In genomic region chr4:42654606-42655005, GRCh38 we compare ENCODE assay signal across 8 cellular contexts. TPM values are rescaled to one million over a fixed set of nuclear protein-coding genes. Genes with fewer than 3 reads are reported as not detected.
DNase-seq lines count a peak whose midpoint lies in the region; ATAC-seq and TF ChIP-seq lines count a peak whose summit lies in the region.

No MANE protein-coding gene starts in this region.

- H3K4me1 ChIP-seq in neural progenitor cell, result peaks cover 33% of the 10 kb centered on the region

- H3K4me2 ChIP-seq in neural progenitor cell, result peak overlapping the region; percentile 95

- peak; percentile 19 for ATAC-seq in GM21528 (IDR thresholded peaks at IDR 0.05; ENCODE audit: low FRiP score, unreplicated experiment)

- no peak overlapping the region for H3K9ac ChIP-seq in neural progenitor cell

- no peak overlapping the region for H3K4me3 ChIP-seq in NB4 (ENCODE audit: low read depth, low read length)
- no peak overlapping the region for H3K4me3 ChIP-seq in choroid plexus epithelial cell (ENCODE audit: low read depth, low read length)
- H3K4me3 ChIP-seq in neural progenitor cell, result no peak overlapping the region

- H3K9me3 ChIP-seq in neural progenitor cell (ENCODE audit: low read depth), result no peaks in the 10 kb centered on the region

- TF ChIP-seq CTCF in NB4 (IDR thresholded peaks at IDR 0.05; ENCODE audit: low read depth, low read length), result no peak
- no peak for TF ChIP-seq CTCF in choroid plexus epithelial cell (conservative IDR thresholded peaks at IDR 0.05; ENCODE audit: low read depth, low read length)
- TF ChIP-seq CTCF in neural progenitor cell (IDR thresholded peaks at IDR 0.05), result no peak

- peaks cover 14% of the 10 kb centered on the region for H4K20me1 ChIP-seq in neural progenitor cell (ENCODE audit: low read depth)

- no peak overlapping the region for H3K27ac ChIP-seq in neural progenitor cell

- H3K27ac Mint-ChIP-seq in neural progenitor cell, result no peak overlapping the region

- peaks cover 23% of the 10 kb centered on the region for H3F3A ChIP-seq in neural progenitor cell (ENCODE audit: low read depth)

- H3K9me3 Mint-ChIP-seq in neural progenitor cell, result peaks cover 18% of the 10 kb centered on the region

- DNase-seq in GM03348 (ENCODE audit: low spot score) (peak; percentile 41), NB4 (ENCODE audit: low read depth) (peak; percentile 74), choroid plexus epithelial cell (ENCODE audit: low read depth) (peak; percentile 35), neural progenitor cell (ENCODE audit: low spot score) (no peak), GM19238 (ENCODE audit: insufficient read length, low spot score) (no peak), NCI-H345 treated with DMSO at 0.1 percent for 48 hours (lab: John Stamatoyannopoulos, UW; ENCODE audit: unreplicated experiment) (no peak), SHP77 (lab: John Stamatoyannopoulos, UW) (no peak)

- peaks cover 40% of the 10 kb centered on the region for H3K4me1 Mint-ChIP-seq in neural progenitor cell

- H3K79me2 ChIP-seq in neural progenitor cell (ENCODE audit: low read depth), result peaks cover 21% of the 10 kb centered on the region

- H3K27me3 ChIP-seq in neural progenitor cell, result peaks cover 12% of the 10 kb centered on the region

- H3K36me3 ChIP-seq in neural progenitor cell, result no peaks in the 10 kb centered on the region

- peak overlapping the region; percentile 93 for H3K4me3 Mint-ChIP-seq in neural progenitor cell

- H3K27me3 Mint-ChIP-seq in neural progenitor cell (ENCODE audit: insufficient read depth, low read depth), result no peaks in the 10 kb centered on the region

- peaks cover 18% of the 10 kb centered on the region for H3K36me3 Mint-ChIP-seq in neural progenitor cell

- H2AFZ ChIP-seq in neural progenitor cell (replicated peaks), result no peak overlapping the region

- TF ChIP-seq POLR2A in NB4 (IDR thresholded peaks at IDR 0.05; ENCODE audit: extremely low read depth, insufficient read length), result no peak

RNA-seq across cellular contexts. Expression of gene ATP8A1, which starts 2.3 kb away (rescaled TPM):
- total RNA-seq in neural progenitor cell (ENCODE audit: low replicate concordance), result 27.6 and 46.1 TPM in 2 replicates

Comparison
In these comparisons a context has a peak if more than half of its experiments do, and no peak if none do; other contexts are left out.
1. DNase-seq: peak in GM03348 (single experiment), NB4 (single experiment) and choroid plexus epithelial cell (single experiment); none in neural progenitor cell (single experiment), GM19238 (single experiment), NCI-H345 treated with DMSO at 0.1 percent for 48 hours (single experiment) and SHP77 (0 of 2).